ENCODE assay signal across 30 cellular contexts in genomic region chr21:37903396-37903795, GRCh38. TPM values are rescaled to one million over a fixed set of nuclear protein-coding genes. Genes with fewer than 3 reads are reported as not detected.
"Had no signal": no experiment of that assay in that cellular context is flagged by ENCODE, and none has a peak within 500 bp of the region (broad histone marks: within the 10 kb centered on the region; RNA-seq: fewer than 3 reads in every experiment).

No MANE protein-coding gene starts in this region.

- H3K27me3 ChIP-seq: testis, thyroid gland, upper lobe of left lung, uterus, vagina had no signal

- H3K4me1 Mint-ChIP-seq: stimulated activated effector memory CD8-positive, alpha-beta T cell treated with anti-CD3 and anti-CD28 coated beads, Interleukin-12 subunit alpha, Interleukin-12 subunit beta, amount 100 ng/mL, for 72 hours; stimulated activated memory B cell treated with anti-CD40 and anti-IgM and Interleukin-4, amounts not matched to agents 10 μg/mL and 1 μg/mL and 100 μg/mL, for 72 hours; stimulated activated naive B cell treated with anti-CD40 and anti-IgM and Interleukin-4, amounts not matched to agents 10 μg/mL and 1 μg/mL and 100 μg/mL, for 72 hours; stimulated activated naive CD8-positive, alpha-beta T cell treated with anti-CD3 and anti-CD28 coated beads, Interleukin-15, amount 100 ng/mL, for 72 hours had no signal

- H3K4me1 ChIP-seq: stomach, testis, thyroid gland, tibial artery, tibial nerve, transverse colon, upper lobe of left lung, upper lobe of right lung, uterus, vagina had no signal

- H3K9me3 ChIP-seq: stomach, suprapubic skin, testis, thoracic aorta, thyroid gland, tibial artery, tibial nerve, transverse colon, upper lobe of left lung, upper lobe of right lung, uterus, vagina had no signal

- H3K27ac Mint-ChIP-seq: stimulated activated effector memory CD8-positive, alpha-beta T cell treated with anti-CD3 and anti-CD28 coated beads, Interleukin-12 subunit alpha, Interleukin-12 subunit beta, amount 100 ng/mL, for 72 hours; stimulated activated memory B cell treated with anti-CD40 and anti-IgM and Interleukin-4, amounts not matched to agents 10 μg/mL and 1 μg/mL and 100 μg/mL, for 72 hours; stimulated activated naive B cell treated with anti-CD40 and anti-IgM and Interleukin-4, amounts not matched to agents 10 μg/mL and 1 μg/mL and 100 μg/mL, for 72 hours; stimulated activated naive CD8-positive, alpha-beta T cell treated with anti-CD3 and anti-CD28 coated beads, Interleukin-15, amount 100 ng/mL, for 72 hours; stimulated activated naive CD8-positive, alpha-beta T cell treated with anti-CD3 and anti-CD28 coated beads, Interleukin-15, Interleukin-2, amounts not matched to agents 100 ng/mL and 50 ng/mL, for 24 hours; type B pancreatic cell had no signal

- H3K27me3 Mint-ChIP-seq: stimulated activated memory B cell treated with anti-CD40 and anti-IgM and Interleukin-4, amounts not matched to agents 10 μg/mL and 1 μg/mL and 100 μg/mL, for 72 hours had no signal

- H3K9me3 Mint-ChIP-seq: stimulated activated effector memory CD8-positive, alpha-beta T cell treated with anti-CD3 and anti-CD28 coated beads, Interleukin-12 subunit alpha, Interleukin-12 subunit beta, amount 100 ng/mL, for 72 hours; stimulated activated memory B cell treated with anti-CD40 and anti-IgM and Interleukin-4, amounts not matched to agents 10 μg/mL and 1 μg/mL and 100 μg/mL, for 72 hours; stimulated activated naive B cell treated with anti-CD40 and anti-IgM and Interleukin-4, amounts not matched to agents 10 μg/mL and 1 μg/mL and 100 μg/mL, for 72 hours; stimulated activated naive CD8-positive, alpha-beta T cell treated with anti-CD3 and anti-CD28 coated beads, Interleukin-15, amount 100 ng/mL, for 72 hours; stimulated activated naive CD8-positive, alpha-beta T cell treated with anti-CD3 and anti-CD28 coated beads, Interleukin-15, Interleukin-2, amounts not matched to agents 100 ng/mL and 50 ng/mL, for 24 hours; type B pancreatic cell had no signal

- H3K4me3 ChIP-seq: stomach, suprapubic skin, testis, thoracic aorta, thyroid gland, tibial artery, tibial nerve, transverse colon, upper lobe of left lung, upper lobe of right lung, uterus, vagina had no signal

- H3K36me3 Mint-ChIP-seq: stimulated activated effector memory CD8-positive, alpha-beta T cell treated with anti-CD3 and anti-CD28 coated beads, Interleukin-12 subunit alpha, Interleukin-12 subunit beta, amount 100 ng/mL, for 72 hours; stimulated activated memory B cell treated with anti-CD40 and anti-IgM and Interleukin-4, amounts not matched to agents 10 μg/mL and 1 μg/mL and 100 μg/mL, for 72 hours; stimulated activated naive B cell treated with anti-CD40 and anti-IgM and Interleukin-4, amounts not matched to agents 10 μg/mL and 1 μg/mL and 100 μg/mL, for 72 hours; type B pancreatic cell had no signal

- DNase-seq: stimulated activated CD4-positive, alpha-beta T cell treated with anti-CD3 and anti-CD28 coated beads, Interleukin-2, amount 100 ng/mL, for 48 hours; stimulated activated CD4-positive, alpha-beta T cell treated with anti-CD3 and anti-CD28 coated beads, Interleukin-4, amount 100 ng/mL, for 1 hour; stimulated activated CD4-positive, alpha-beta T cell treated with anti-CD3 and anti-CD28 coated beads, Interleukin-4, amount 100 ng/mL, for 24 hours; stimulated activated CD4-positive, alpha-beta T cell treated with anti-CD3 and anti-CD28 coated beads, Interleukin-4, amount 100 ng/mL, for 4 hours; stimulated activated CD8-positive, alpha-beta memory T cell treated with anti-CD3 and anti-CD28 coated beads, Interleukin-4, amount 100 ng/mL, for 48 hours; stimulated activated naive B cell treated with anti-CD40 and anti-IgM and Interleukin-4, amounts not matched to agents 10 μg/mL and 1 μg/mL and 100 μg/mL, for 72 hours; stimulated activated naive CD4-positive, alpha-beta T cell; stimulated activated naive CD4-positive, alpha-beta T cell treated with Interleukin-2 at 50 U/mL for 16 hours; stimulated activated naive CD8-positive, alpha-beta T cell treated with anti-CD3 and anti-CD28 coated beads, Interleukin-15, amount 100 ng/mL, for 72 hours; stimulated activated naive CD8-positive, alpha-beta T cell treated with anti-CD3 and anti-CD28 coated beads, Interleukin-15, Interleukin-2, amounts not matched to agents 100 U/mL and 50 U/mL, for 24 hours; stomach; substantia nigra; testis; thyroid gland; tibial artery; transverse colon; trophoblast cell; upper lobe of left lung; upper lobe of right lung; uterus had no signal

- ATAC-seq: stimulated activated effector memory CD8-positive, alpha-beta T cell treated with anti-CD3 and anti-CD28 coated beads, Interleukin-12 subunit alpha, Interleukin-12 subunit beta, amount 100 ng/mL, for 72 hours; stimulated activated memory B cell treated with anti-CD40 and anti-IgM and Interleukin-4, amounts not matched to agents 10 μg/mL and 1 μg/mL and 100 μg/mL, for 72 hours; stimulated activated naive B cell treated with anti-CD40 and anti-IgM and Interleukin-4, amounts not matched to agents 10 μg/mL and 1 μg/mL and 100 μg/mL, for 72 hours; stimulated activated naive CD8-positive, alpha-beta T cell treated with anti-CD3 and anti-CD28 coated beads, Interleukin-15, amount 100 ng/mL, for 72 hours; stimulated activated naive CD8-positive, alpha-beta T cell treated with anti-CD3 and anti-CD28 coated beads, Interleukin-15, Interleukin-2, amounts not matched to agents 100 U/mL and 50 U/mL, for 24 hours; upper lobe of right lung had no signal

- H3K36me3 ChIP-seq: stomach, suprapubic skin, thoracic aorta, thyroid gland, tibial artery, tibial nerve, transverse colon, upper lobe of left lung, upper lobe of right lung, uterus, vagina had no signal

- H3K27ac ChIP-seq: stomach, suprapubic skin, testis, thoracic aorta, thyroid gland, tibial artery, tibial nerve, transverse colon, upper lobe of left lung, upper lobe of right lung, uterus, vagina had no signal

- H3K4me3 Mint-ChIP-seq: stimulated activated effector memory CD8-positive, alpha-beta T cell treated with anti-CD3 and anti-CD28 coated beads, Interleukin-12 subunit alpha, Interleukin-12 subunit beta, amount 100 ng/mL, for 72 hours; stimulated activated memory B cell treated with anti-CD40 and anti-IgM and Interleukin-4, amounts not matched to agents 10 μg/mL and 1 μg/mL and 100 μg/mL, for 72 hours; stimulated activated naive B cell treated with anti-CD40 and anti-IgM and Interleukin-4, amounts not matched to agents 10 μg/mL and 1 μg/mL and 100 μg/mL, for 72 hours; stimulated activated naive CD8-positive, alpha-beta T cell treated with anti-CD3 and anti-CD28 coated beads, Interleukin-15, amount 100 ng/mL, for 72 hours; stimulated activated naive CD8-positive, alpha-beta T cell treated with anti-CD3 and anti-CD28 coated beads, Interleukin-15, Interleukin-2, amounts not matched to agents 100 ng/mL and 50 ng/mL, for 24 hours; type B pancreatic cell had no signal

RNA-seq across cellular contexts. Expression of gene KCNJ6, which starts 12.9 kb away (rescaled TPM):
- total RNA-seq: subcutaneous adipose tissue, suprapubic skin, thoracic aorta, thyroid gland, tibial nerve, ureter, vagina had no signal
